Comparison of ENCODE assay signal across 17 cellular contexts in the genomic region with DNA sequence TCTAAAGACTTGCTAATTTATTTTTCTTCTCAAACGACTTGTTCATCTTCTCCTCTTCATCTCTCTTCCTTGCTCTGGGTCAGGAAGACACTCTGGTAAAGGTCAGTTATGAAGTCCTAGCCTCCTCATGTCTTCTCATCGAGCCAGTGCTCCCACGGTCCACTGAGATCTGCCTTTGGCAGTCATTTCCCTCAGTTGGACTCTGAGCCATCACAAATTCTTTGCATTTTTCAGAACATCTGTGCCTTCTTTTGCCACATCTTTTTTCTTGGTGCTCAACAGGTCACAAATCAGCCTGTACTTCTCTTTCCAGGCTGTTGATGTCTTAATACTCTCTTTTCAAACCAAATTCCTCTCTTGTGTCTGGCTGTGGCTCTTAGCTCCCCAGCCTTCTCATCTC. TPM values are rescaled to one million over a fixed set of nuclear protein-coding genes. Genes with fewer than 3 reads are reported as not detected.
A peak's percentile ranks its signal among the peaks of the same experiment; 100 is the strongest.
DNase-seq lines count a peak whose midpoint lies in the region; ATAC-seq and TF ChIP-seq lines count a peak whose summit lies in the region.
"Had no signal": no experiment of that assay in that cellular context is flagged by ENCODE, and none has a peak within 500 bp of the region (broad histone marks: within the 10 kb centered on the region; RNA-seq: fewer than 3 reads in every experiment).

No MANE protein-coding gene starts in this region.

- H3K4me1 ChIP-seq in upper lobe of right lung, result peaks cover 4% of the 10 kb centered on the region
- peaks cover 0 to 15% (median 0%) of the 10 kb centered on the region in 4 donors for H3K4me1 ChIP-seq in stomach

- H3K36me3 ChIP-seq in upper lobe of right lung (no peaks in the 10 kb centered on the region), stomach (no peaks in the 10 kb centered on the region)
- H3K36me3 ChIP-seq: MG63 had no signal

- TF ChIP-seq CTCF in nephron (IDR thresholded peaks at IDR 0.05; ENCODE audit: unreplicated experiment in 3 of 3) (no peak), upper lobe of right lung (IDR thresholded peaks at IDR 0.05) (no peak), stomach (IDR thresholded peaks at IDR 0.05) (no peak)

- intact Hi-C loops in upper lobe of right lung (cut with DNase I) (no loop called here), stomach (cut with DNase I; ENCODE audit: low total_unique reads) (no loop called here)

- H3K4me1 Mint-ChIP-seq in activated naive CD8-positive, alpha-beta T cell (ENCODE audit: low read depth), result no peaks in the 10 kb centered on the region
- H3K4me1 Mint-ChIP-seq in activated naive CD8-positive, alpha-beta T cell treated with anti-CD3 and anti-CD28 coated beads, Interleukin-2, amount 50 U/mL, for 24 hours, result no peaks in the 10 kb centered on the region
- peaks cover 48% of the 10 kb centered on the region for H3K4me1 Mint-ChIP-seq in nephron

- H3K9me3 Mint-ChIP-seq in activated naive CD8-positive, alpha-beta T cell (ENCODE audit: low read depth), result no peaks in the 10 kb centered on the region
- no peaks in the 10 kb centered on the region for H3K9me3 Mint-ChIP-seq in activated naive CD8-positive, alpha-beta T cell treated with anti-CD3 and anti-CD28 coated beads, Interleukin-2, amount 50 U/mL, for 24 hours
- H3K9me3 Mint-ChIP-seq in nephron, result peaks cover 6% of the 10 kb centered on the region

- peak overlapping the region; percentile 25 for H3K27ac Mint-ChIP-seq in activated naive CD8-positive, alpha-beta T cell
- no peak overlapping the region for H3K27ac Mint-ChIP-seq in activated naive CD8-positive, alpha-beta T cell treated with anti-CD3 and anti-CD28 coated beads, Interleukin-2, amount 50 U/mL, for 24 hours
- H3K27ac Mint-ChIP-seq in nephron, result peak overlapping the region; percentile 4 to 51 (median 25)

- TF ChIP-seq EP300 in stomach (IDR thresholded peaks at IDR 0.05), result no peak

- ATAC-seq in activated naive CD8-positive, alpha-beta T cell treated with anti-CD3 and anti-CD28 coated beads, Interleukin-2, amount 50 U/mL, for 24 hours, result no peak
- ATAC-seq in upper lobe of right lung (peak; percentile 35), HG02588 (IDR thresholded peaks at IDR 0.05; ENCODE audit: unreplicated experiment) (no peak)

- H3K4me3 ChIP-seq in upper lobe of right lung (no peak overlapping the region), stomach (no peak overlapping the region)
- H3K4me3 ChIP-seq: MG63 had no signal

- no peak overlapping the region for H3K4me3 Mint-ChIP-seq in activated naive CD8-positive, alpha-beta T cell
- H3K4me3 Mint-ChIP-seq in activated naive CD8-positive, alpha-beta T cell treated with anti-CD3 and anti-CD28 coated beads, Interleukin-2, amount 50 U/mL, for 24 hours, result no peak overlapping the region
- H3K4me3 Mint-ChIP-seq in nephron, result no peak overlapping the region

- no peak for TF ChIP-seq POLR2A in stomach (IDR thresholded peaks at IDR 0.05)

- no peaks in the 10 kb centered on the region for H3K9me3 ChIP-seq in upper lobe of right lung
- H3K9me3 ChIP-seq in stomach, result no peaks in the 10 kb centered on the region
- H3K9me3 ChIP-seq: MG63 had no signal

- peaks cover 3% of the 10 kb centered on the region for H3K27me3 Mint-ChIP-seq in activated naive CD8-positive, alpha-beta T cell
- peaks cover 7% of the 10 kb centered on the region for H3K27me3 Mint-ChIP-seq in activated naive CD8-positive, alpha-beta T cell treated with anti-CD3 and anti-CD28 coated beads, Interleukin-2, amount 50 U/mL, for 24 hours
- no peaks in the 10 kb centered on the region for H3K27me3 Mint-ChIP-seq in nephron (ENCODE audit: low read depth)

- no peaks in the 10 kb centered on the region for H3K27me3 ChIP-seq in upper lobe of right lung
- no peaks in the 10 kb centered on the region for H3K27me3 ChIP-seq in stomach
- H3K27me3 ChIP-seq: MG63 had no signal

- 65 to 76% (median 67%) methylated on average over 3 of the region's 3 CpGs for WGBS in stomach, 5 donors

- no peaks in the 10 kb centered on the region for H3K36me3 Mint-ChIP-seq in activated naive CD8-positive, alpha-beta T cell
- H3K36me3 Mint-ChIP-seq in activated naive CD8-positive, alpha-beta T cell treated with anti-CD3 and anti-CD28 coated beads, Interleukin-2, amount 50 U/mL, for 24 hours (ENCODE audit: low read depth), result no peaks in the 10 kb centered on the region
- H3K36me3 Mint-ChIP-seq in nephron (ENCODE audit: low read depth), result peaks cover 15% of the 10 kb centered on the region

- DNase-seq in activated naive CD8-positive, alpha-beta T cell treated with anti-CD3 and anti-CD28 coated beads, Interleukin-2, amount 50 U/mL, for 24 hours, result no peak
- DNase-seq in OCI-M1 (lab: John Stamatoyannopoulos, UW) (peak; percentile 53), upper lobe of right lung (no peak), stomach (no peak), islet precursor cell (no peak)
- DNase-seq: 8988T, C1 segment of cervical spinal cord, Karpas-422, MG63, NCI-H1105, NCI-H1694 treated with DMSO at 0.1 percent for 48 hours, NCI-H526 treated with DMSO at 0.1 percent for 48 hours had no signal

- H3K27ac ChIP-seq in upper lobe of right lung (peak overlapping the region; percentile 52), stomach (no peak overlapping the region)

RNA-seq across cellular contexts. Expression of gene IGF1, which starts 49.7 kb away (rescaled TPM):
- total RNA-seq in upper lobe of right lung (6.0 TPM), stomach (10 to 100 TPM in 3 of 5 donors, 1 to 10 TPM in 1, under 1 TPM in 1; 0.89 to 14.5 (median 10.1) TPM)
- polyA plus RNA-seq in stomach, result 10 to 100 TPM in 2 of 3 donors, 1 to 10 TPM in 1; 4.0 to 10.9 (median 10.2) TPM
- total RNA-seq: OCI-LY7, RPMI7951 had no signal
